Comparison of ENCODE assay signal across 27 cellular contexts in the genomic region with DNA sequence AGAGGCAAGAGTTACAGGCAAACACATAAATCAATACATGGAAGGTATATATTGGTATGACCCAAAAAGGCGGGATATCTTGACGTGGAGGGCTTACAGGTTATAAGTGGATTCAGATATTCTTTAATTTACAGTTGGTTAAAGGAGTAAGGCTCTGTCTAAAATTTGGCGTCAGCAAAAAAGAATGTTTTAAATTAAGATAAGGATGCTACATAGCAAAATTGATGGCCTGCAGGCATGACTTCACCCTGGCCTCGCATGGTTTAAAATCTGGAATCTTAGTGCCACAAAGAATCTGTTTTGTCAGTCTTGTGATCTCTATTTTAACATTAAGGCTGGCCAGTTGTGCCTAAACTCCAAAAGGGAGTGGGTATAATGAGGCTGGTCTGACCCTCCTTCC.
"Had no signal": no experiment of that assay in that cellular context is flagged by ENCODE, and none has a peak within 500 bp of the region (broad histone marks: within the 10 kb centered on the region; RNA-seq: fewer than 3 reads in every experiment).

No MANE protein-coding gene starts in this region.

- H3K9me3 Mint-ChIP-seq: dendritic cell treated with granulocyte-macrophage colony-stimulating factor and Interleukin-4, amounts not matched to agents 40 ng/mL and 50 ng/mL, for 4 days; endodermal cell; neural crest cell; stimulated activated naive B cell treated with anti-CD40 and anti-IgM and Interleukin-4, amounts not matched to agents 10 μg/mL and 1 μg/mL and 100 μg/mL, for 72 hours had no signal

- H3K4me1 Mint-ChIP-seq: endodermal cell, neural crest cell had no signal

- DNase-seq: activated CD4-positive, alpha-beta T cell treated with anti-CD3 and anti-CD28 coated beads for 4 hours; activated CD4-positive, alpha-beta T cell treated with anti-CD3 and anti-CD28 coated beads, Interleukin-2, amount 50 U/mL, for 4 hours; activated effector memory CD4-positive, alpha-beta T cell treated with Interleukin-2 at 50 U/mL for 16 hours; activated naive CD4-positive, alpha-beta T cell treated with Interleukin-2 at 50 U/mL for 16 hours; central memory CD4-positive, alpha-beta T cell; endodermal cell; foreskin keratinocyte; heart right ventricle; midbrain; naive thymus-derived CD4-positive, alpha-beta T cell; nucleus accumbens; pancreas; psoas muscle; stimulated activated CD4-positive, alpha-beta T cell treated with anti-CD3 and anti-CD28 coated beads, Interleukin-1b, Interleukin-23, amount 100 ng/mL, for 48 hours; stimulated activated CD4-positive, alpha-beta T cell treated with anti-CD3 and anti-CD28 coated beads, Interleukin-4, amount 100 ng/mL, for 4 hours; stimulated activated CD8-positive, alpha-beta memory T cell treated with anti-CD3 and anti-CD28 coated beads, Interleukin-4, amount 100 ng/mL, for 48 hours; stimulated activated naive B cell treated with anti-CD40 and anti-IgM and Interleukin-4, amounts not matched to agents 10 μg/mL and 1 μg/mL and 100 μg/mL, for 72 hours; stomach; T-helper 9 cell had no signal

- ATAC-seq: esophagus mucosa; foreskin keratinocyte; heart right ventricle; naive thymus-derived CD4-positive, alpha-beta T cell; pancreas; psoas muscle; stimulated activated naive B cell treated with anti-CD40 and anti-IgM and Interleukin-4, amounts not matched to agents 10 μg/mL and 1 μg/mL and 100 μg/mL, for 72 hours had no signal

- H3K4me3 ChIP-seq: breast epithelium, heart right ventricle, pancreas, psoas muscle, smooth muscle cell, stomach, suprapubic skin, tibial nerve had no signal

- H3K4me1 ChIP-seq: breast epithelium, foreskin keratinocyte, pancreas, psoas muscle, stomach, suprapubic skin, tibial nerve had no signal

- H3K36me3 ChIP-seq: breast epithelium, heart right ventricle, pancreas, stomach, suprapubic skin, tibial nerve had no signal

- H3K27me3 Mint-ChIP-seq: dendritic cell treated with granulocyte-macrophage colony-stimulating factor and Interleukin-4, amounts not matched to agents 40 ng/mL and 50 ng/mL, for 4 days; naive thymus-derived CD4-positive, alpha-beta T cell; stimulated activated naive B cell treated with anti-CD40 and anti-IgM and Interleukin-4, amounts not matched to agents 10 μg/mL and 1 μg/mL and 100 μg/mL, for 72 hours had no signal

- H3K9me3 ChIP-seq: breast epithelium, heart right ventricle, pancreas, psoas muscle, stomach, suprapubic skin, tibial nerve had no signal

- H3K27ac Mint-ChIP-seq: dendritic cell treated with granulocyte-macrophage colony-stimulating factor and Interleukin-4, amounts not matched to agents 40 ng/mL and 50 ng/mL, for 4 days; endodermal cell; T-helper 1 cell treated with Interleukin-12 subunit alpha and Interleukin-12 subunit beta and Interleukin-4 antibody, amounts not matched to agents 30 μg/mL and 1 μg/mL, for 36 hours had no signal

- H3K27me3 ChIP-seq: breast epithelium, foreskin keratinocyte, heart right ventricle, pancreas, stomach, suprapubic skin, tibial nerve had no signal

- H3K4me3 Mint-ChIP-seq: dendritic cell treated with granulocyte-macrophage colony-stimulating factor and Interleukin-4, amounts not matched to agents 40 ng/mL and 50 ng/mL, for 4 days; endodermal cell; naive thymus-derived CD4-positive, alpha-beta T cell; neural crest cell; stimulated activated naive B cell treated with anti-CD40 and anti-IgM and Interleukin-4, amounts not matched to agents 10 μg/mL and 1 μg/mL and 100 μg/mL, for 72 hours; T-helper 1 cell treated with Interleukin-12 subunit alpha and Interleukin-12 subunit beta and Interleukin-4 antibody, amounts not matched to agents 30 μg/mL and 1 μg/mL, for 36 hours had no signal
